15 cellular contexts compared by ENCODE assay signal in the genomic region with DNA sequence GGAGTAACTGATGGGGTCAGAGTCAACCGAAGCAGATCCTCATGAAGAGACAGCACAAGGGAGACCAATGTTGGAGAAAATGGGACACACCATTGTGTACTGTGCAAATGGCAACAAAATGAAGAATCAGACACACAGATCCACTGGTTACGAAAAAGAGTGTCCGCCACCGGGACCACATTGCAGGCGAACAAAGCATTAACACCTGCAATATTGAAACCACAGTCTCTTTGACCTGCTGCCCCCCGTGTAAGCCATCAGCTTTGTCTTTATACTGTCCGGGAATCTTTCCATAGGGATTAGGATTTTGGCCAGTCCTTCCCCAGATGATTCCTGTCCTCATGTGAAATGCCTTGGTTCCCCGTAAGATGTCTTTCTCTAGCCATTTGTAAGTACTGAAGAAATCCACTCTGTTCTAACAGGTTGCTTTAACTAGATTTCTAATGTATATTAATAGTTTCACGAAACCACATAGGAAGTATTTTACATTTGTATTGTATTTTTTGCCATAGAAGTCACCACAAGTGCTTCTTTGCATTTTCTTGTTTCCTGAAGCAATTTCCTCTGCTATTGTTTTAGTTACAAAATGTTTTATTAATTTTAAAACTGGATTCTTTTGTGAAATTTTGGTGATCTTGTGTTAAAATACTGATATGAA.
DNase-seq lines count a peak whose midpoint lies in the region; ATAC-seq and TF ChIP-seq lines count a peak whose summit lies in the region.
"Had no signal": no experiment of that assay in that cellular context is flagged by ENCODE, and none has a peak within 500 bp of the region (broad histone marks: within the 10 kb centered on the region; RNA-seq: fewer than 3 reads in every experiment).

No MANE protein-coding gene starts in this region.

- no peak overlapping the region for H3K4me3 ChIP-seq in body of pancreas
- no peak overlapping the region for H3K4me3 ChIP-seq in right atrium auricular region
- H3K4me3 ChIP-seq: prostate gland, stomach had no signal

- intact Hi-C loops in body of pancreas (cut with DNase I): no loop called here

- WGBS in body of pancreas, 2 donors: 77 to 86% methylated on average over 9 of the region's 9 CpGs

- H3K4me1 ChIP-seq in body of pancreas (peaks cover 47% of the 10 kb centered on the region), right atrium auricular region (no peaks in the 10 kb centered on the region)

- H3K27ac ChIP-seq in body of pancreas: no peak overlapping the region
- no peak overlapping the region for H3K27ac ChIP-seq in right atrium auricular region
- H3K27ac ChIP-seq: 22Rv1, prostate gland had no signal

- TF ChIP-seq CTCF in body of pancreas (IDR thresholded peaks at IDR 0.05) (no peak), right atrium auricular region (IDR thresholded peaks at IDR 0.05) (no peak)

- DNase-seq in NOMO-1 treated with DMSO at 0.1 percent for 48 hours (lab: John Stamatoyannopoulos, UW; ENCODE audit: unreplicated experiment) (peak; percentile 0), NOMO-1 treated with dmso at 0.1 percent for 144 hours (lab: John Stamatoyannopoulos, UW; ENCODE audit: unreplicated experiment) (no peak), body of pancreas (no peak), HEK293T (ENCODE audit: extremely low spot score) (no peak), right atrium auricular region (ENCODE audit: low spot score) (no peak)
- no peak for DNase-seq in activated CD4-positive, alpha-beta T cell treated with anti-CD3 and anti-CD28 coated beads, Interleukin-2, amount 50 U/mL, for 48 hours
- DNase-seq: activated CD8-positive, alpha-beta T cell treated with anti-CD3 and anti-CD28 coated beads, Interleukin-2, amount 10 ng/mL, durations not matched to agents 7 days and 5 days; activated naive CD4-positive, alpha-beta T cell treated with anti-CD3 and anti-CD28 coated beads, Interleukin-2, amount 50 U/mL, for 16 hours; NCI-H1105 treated with DMSO at 0.1 percent for 48 hours; stimulated activated CD4-positive, alpha-beta T cell treated with anti-CD3 and anti-CD28 coated beads, Interleukin-2, amount 100 ng/mL, for 48 hours; stomach had no signal

- H3K27me3 ChIP-seq in body of pancreas (no peaks in the 10 kb centered on the region), right atrium auricular region (no peaks in the 10 kb centered on the region)
- H3K27me3 ChIP-seq: stomach had no signal

- no peak for TF ChIP-seq POLR2A in body of pancreas (IDR thresholded peaks at IDR 0.05)

- POLR2A ChIA-PET in HEK293T (lab: Yijun Ruan, JAX): no interaction called here

- peak; percentile 63 for ATAC-seq in GM21737 (IDR thresholded peaks at IDR 0.05; ENCODE audit: unreplicated experiment)
- peak; percentile 70 for ATAC-seq in HG03280 (IDR thresholded peaks at IDR 0.05; ENCODE audit: unreplicated experiment)
- ATAC-seq in body of pancreas: no peak
- ATAC-seq: activated CD8-positive, alpha-beta T cell treated with anti-CD3 and anti-CD28 coated beads, Interleukin-2, amount 10 ng/mL, durations not matched to agents 7 days and 5 days had no signal

- no peaks in the 10 kb centered on the region for H3K9me3 ChIP-seq in body of pancreas
- H3K9me3 ChIP-seq in right atrium auricular region: peaks cover 0 to 11% of the 10 kb centered on the region in 2 donors
- H3K9me3 ChIP-seq: prostate gland had no signal

- H3K36me3 ChIP-seq in body of pancreas (replicated peaks in 1 of 2; ENCODE audit: insufficient read depth in 1 of 2, low read depth in 2 of 2): no peaks in the 10 kb centered on the region
- H3K36me3 ChIP-seq in right atrium auricular region: no peaks in the 10 kb centered on the region
- H3K36me3 ChIP-seq: prostate gland, stomach had no signal

- CTCF ChIA-PET in HEK293T (lab: Yijun Ruan, JAX): no interaction called here

TF ChIP-seq in HEK293T, 16 proteins besides CTCF, POLR2A, EP300 and RAD21:
- TF ChIP-seq LEF1 (IDR thresholded peaks at IDR 0.05; ENCODE audit: borderline replicate concordance) (no peak), SUZ12 (IDR thresholded peaks at IDR 0.05) (no peak), HDGF (IDR thresholded peaks at IDR 0.05; ENCODE audit: borderline replicate concordance) (no peak), ZNF384 (IDR thresholded peaks at IDR 0.05) (no peak), PKNOX1 (IDR thresholded peaks at IDR 0.05) (no peak), SP1 (IDR thresholded peaks at IDR 0.05) (no peak), FOXM1 (IDR thresholded peaks at IDR 0.05; ENCODE audit: borderline replicate concordance) (no peak), ELF4 (IDR thresholded peaks at IDR 0.05) (no peak), FOXK2 (IDR thresholded peaks at IDR 0.05) (no peak), ARNT (IDR thresholded peaks at IDR 0.05) (no peak), TARDBP (IDR thresholded peaks at IDR 0.05) (no peak), BHLHE40 (IDR thresholded peaks at IDR 0.05; ENCODE audit: borderline replicate concordance) (no peak), NFRKB (IDR thresholded peaks at IDR 0.05) (no peak)
